Comparison of ENCODE assay signal across 20 cellular contexts in the genomic region with DNA sequence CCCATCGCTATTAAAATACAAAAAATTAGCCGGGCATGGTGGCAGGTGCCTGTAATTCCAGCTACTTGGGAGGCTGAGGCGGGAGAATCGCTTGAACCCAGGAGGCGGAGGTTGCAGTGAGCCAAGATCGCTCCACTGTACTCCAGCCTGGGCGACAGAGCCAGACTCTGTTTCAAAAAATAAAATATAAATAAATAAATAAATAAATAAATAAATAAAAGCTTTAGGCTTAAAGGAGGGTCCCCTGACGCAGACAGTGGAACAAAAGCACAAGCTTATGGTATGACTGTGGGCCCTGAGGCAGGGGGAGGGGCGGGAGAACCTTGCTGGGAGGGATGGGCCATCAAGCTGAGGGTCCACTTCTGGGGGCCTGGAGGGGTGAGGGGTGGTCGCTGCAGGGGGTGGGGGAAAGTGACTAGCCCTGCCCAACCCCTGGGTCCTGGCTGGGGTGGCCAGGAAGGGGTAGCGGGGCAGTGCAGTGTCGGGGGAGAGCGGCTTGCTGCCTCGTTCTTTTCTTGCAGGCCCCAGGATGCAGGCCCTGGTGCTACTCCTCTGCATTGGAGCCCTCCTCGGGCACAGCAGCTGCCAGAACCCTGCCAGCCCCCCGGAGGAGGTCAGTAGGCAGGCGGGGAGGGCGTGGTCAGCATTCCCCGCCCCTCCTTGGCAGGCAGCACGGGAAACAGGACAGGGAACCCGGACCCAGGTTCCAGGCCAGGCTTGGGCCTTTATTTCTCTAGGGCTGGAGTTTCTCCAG. TPM values are rescaled to one million over a fixed set of nuclear protein-coding genes. Genes with fewer than 3 reads are reported as not detected.
A peak's percentile ranks its signal among the peaks of the same experiment; 100 is the strongest.
DNase-seq lines count a peak whose midpoint lies in the region; ATAC-seq, FAIRE-seq and TF ChIP-seq lines count a peak whose summit lies in the region.
"Had no signal": no experiment of that assay in that cellular context is flagged by ENCODE, and none has a peak within 500 bp of the region (broad histone marks: within the 10 kb centered on the region; RNA-seq: fewer than 3 reads in every experiment).

No MANE protein-coding gene starts in this region.

- WGBS in K562 (ENCODE audit: insufficient coverage, low coverage, missing lambda C conversion rate), result 96% methylated on average over 4 of the region's 21 CpGs

- no peak for TF ChIP-seq RAD21 in K562 (CRISPR knock-in tag; conservative IDR thresholded peaks at IDR 0.05 in 1 of 2, IDR thresholded peaks at IDR 0.05 in 1 of 2)

- H3K4me2 ChIP-seq in K562 (ENCODE audit: insufficient read depth, low read length), result no peak overlapping the region

- POLR2A ChIA-PET in K562 (lab: Yijun Ruan, JAX), result interaction anchor here (0.6 to 1.2 kb wide), 3 partner anchors 15 to 112 kb away, joined by 3 to 4 read pairs (median 3); no protein-coding TSS in a partner anchor

- CTCF ChIA-PET in K562 (lab: Yijun Ruan, JAX; ENCODE audit: low intra/inter-chr PET ratio), result no interaction called here

- H4K20me1 ChIP-seq in K562 (replicated peaks; ENCODE audit: control insufficient read depth, insufficient read depth, low read length), result no peaks in the 10 kb centered on the region

- DNase-seq in Daoy (ENCODE audit: low read depth), result peak; percentile 34
- no peak for DNase-seq in K562 (ENCODE audit: extremely low read depth in 1 of 4, low spot score in 3 of 4)
- peak; percentile 58 for DNase-seq in iPS-NIHi11 (ENCODE audit: low spot score)
- DNase-seq in SW 1271 (lab: John Stamatoyannopoulos, UW), result no peak
- no peak for DNase-seq in ureter (ENCODE audit: low spot score)
- DNase-seq: activated CD4-positive, CD25-positive, alpha-beta regulatory T cell; activated T-cell treated with anti-CD3 and anti-CD28 coated beads, Interleukin-2, amount 50 U/mL, for 72 hours; COR-L47; effector memory CD8-positive, alpha-beta T cell; EL; mesendoderm; NCI-H1417; T-helper 9 cell had no signal

- H3K27ac ChIP-seq in K562 (ENCODE audit: extremely low read depth, low read depth, low read length) (no peak overlapping the region), skeletal muscle tissue (ENCODE audit: low read depth, low read length) (peak overlapping the region; percentile 75)
- H3K27ac ChIP-seq: thoracic aorta had no signal

- H3K27me3 ChIP-seq in K562 (ENCODE audit: control insufficient read depth in 2 of 2, insufficient read depth in 2 of 2, low read length in 2 of 2), result no peaks in the 10 kb centered on the region
- no peaks in the 10 kb centered on the region for H3K27me3 ChIP-seq in skeletal muscle tissue (ENCODE audit: control insufficient read depth in 3 of 3, insufficient read depth in 3 of 3, low read length in 3 of 3)

- FAIRE-seq in K562 (lab: Jason Lieb, UNC), result no peak
- FAIRE-seq: GM18507 had no signal

- TF ChIP-seq CTCF in K562 (IDR thresholded peaks at IDR 0.05 in 2 of 3, conservative IDR thresholded peaks at IDR 0.05 in 1 of 3; ENCODE audit: insufficient read depth in 2 of 3, low read depth in 1 of 3, low read length in 3 of 3), result no peak

- BruUV-seq in K562 (replicated peaks; lab: Mats Ljungman, UMichigan), result no TSS peak

- no peaks in the 10 kb centered on the region for H3K9me3 ChIP-seq in K562 (replicated peaks; ENCODE audit: control insufficient read depth, insufficient read depth, low read depth, low read length)
- H3K9me3 ChIP-seq in skeletal muscle tissue (ENCODE audit: control insufficient read depth in 3 of 3, low read length in 3 of 3), result no peaks in the 10 kb centered on the region
- H3K9me3 ChIP-seq: thoracic aorta had no signal

- intact Hi-C loops in K562 (cut with micrococcal nuclease), result no loop called here

- no peak for TF ChIP-seq EP300 in K562 (IDR thresholded peaks at IDR 0.05; ENCODE audit: low read length)

- H3K9ac ChIP-seq in K562 (ENCODE audit: insufficient read depth in 1 of 2, low read depth in 2 of 2, low read length in 2 of 2), result no peak overlapping the region
- peak overlapping the region; percentile 28 to 64 (median 51) for H3K9ac ChIP-seq in skeletal muscle tissue (ENCODE audit: low read depth in 1 of 3, low read length in 3 of 3)

- in situ Hi-C loops in K562 (cut with MboI), result loop anchor here (5.0 kb wide), 1 partner anchor 34 kb away; no protein-coding TSS in a partner anchor

- H3K4me3 ChIP-seq in K562 (no peak overlapping the region), skeletal muscle tissue (ENCODE audit: low read length in 3 of 3) (no peak overlapping the region)
- H3K4me3 ChIP-seq: thoracic aorta had no signal

- peaks cover 5% of the 10 kb centered on the region; the same call in 1 of the 3 replicates for H3K36me3 ChIP-seq in K562 (ENCODE audit: control insufficient read depth, insufficient read depth, low read length)
- peaks cover 18 to 28% (median 19%) of the 10 kb centered on the region in 3 donors for H3K36me3 ChIP-seq in skeletal muscle tissue (ENCODE audit: control insufficient read depth in 3 of 3, insufficient read depth in 3 of 3, low read length in 3 of 3)
- H3K36me3 ChIP-seq: thoracic aorta had no signal

- ATAC-seq in K562, result no peak
- ATAC-seq in HG03469 (IDR thresholded peaks at IDR 0.05; ENCODE audit: unreplicated experiment), result no peak
- no peak for ATAC-seq in GM18868 (IDR thresholded peaks at IDR 0.05; ENCODE audit: unreplicated experiment)
- ATAC-seq: activated T-cell treated with anti-CD3 and anti-CD28 coated beads, Interleukin-2, amount 50 U/mL, for 72 hours; effector memory CD8-positive, alpha-beta T cell; natural killer cell treated with Interleukin-12 subunit alpha and Interleukin-12 subunit beta and Interleukin-15 and Interleukin-18, amount 100 ng/mL, for 72 hours had no signal

- peaks cover 22% of the 10 kb centered on the region for H3K79me2 ChIP-seq in K562 (ENCODE audit: control insufficient read depth, insufficient read depth, low read length)

- TF ChIP-seq POLR2A in K562 (conservative IDR thresholded peaks at IDR 0.05), result no peak

- H2AFZ ChIP-seq in K562 (ENCODE audit: low read depth, low read length), result no peak overlapping the region

- H3K4me1 ChIP-seq in K562 (replicated peaks in 1 of 2; ENCODE audit: control insufficient read depth in 2 of 2, insufficient read depth in 2 of 2, low read length in 2 of 2) (peaks cover 21 to 37% of the 10 kb centered on the region in 2 experiments; a peak in 4 of 5 replicates), skeletal muscle tissue (ENCODE audit: control insufficient read depth in 3 of 3, insufficient read depth in 3 of 3, low read length in 3 of 3) (peaks cover 41 to 64% (median 54%) of the 10 kb centered on the region in 3 donors)

- no peaks in the 10 kb centered on the region for H3K9me1 ChIP-seq in K562 (ENCODE audit: control insufficient read depth, insufficient read depth, low read length)

RNA-seq across cellular contexts. Expression of a gene that starts 4.7 kb away (rescaled TPM):
- total RNA-seq in Daoy (2014; rRNA removed; shearing (Covaris generic)), result 0.69 and 2.6 TPM in 2 replicates
- 49.3 and 78.6 TPM in 2 replicates for total RNA-seq in K562 (2011; cell fraction: chromatin; rRNA removed; ENCODE audit: low replicate concordance)
- 114 and 121 TPM in 2 replicates for total RNA-seq in K562 (2011; cell fraction: nucleolus; rRNA removed)
- total RNA-seq in K562 (2011; cell fraction: nucleoplasm; rRNA removed), result 64.9 and 87.2 TPM in 2 replicates
- 37.7 and 54.7 TPM in 2 replicates for total RNA-seq in K562 (2014; rRNA removed)
- 21.5 and 27.5 TPM in 2 replicates for total RNA-seq in K562 (2014; rRNA removed; fragmentation: Illumina TruSeq; extraction: Trizol)
- 37.0 and 40.4 TPM in 2 replicates for total RNA-seq in K562 (2015; rRNA removed; fragmentation: Illumina TruSeq; extraction: Trizol)
- 34.5 and 44.2 TPM in 2 replicates for total RNA-seq in K562 (2021)
- polyA plus RNA-seq in K562 (2011; rRNA removed), result 66.9 and 85.2 TPM in 2 replicates
- polyA plus RNA-seq in K562 (2011; cell fraction: cytosol; rRNA removed), result 137 and 141 TPM in 2 replicates
- 57.8 and 67.5 TPM in 2 replicates for polyA plus RNA-seq in K562 (2011; cell fraction: nucleus; rRNA removed)
- 34.1 and 98.1 TPM in 2 replicates for polyA plus RNA-seq in K562 (2012)
- polyA plus RNA-seq in K562 (2014; fragmentation: Illumina TruSeq; extraction: Trizol), result 44.8 and 53.4 TPM in 2 replicates
- 1 to 10 TPM; 2.6 to 6.3 TPM for polyA plus RNA-seq in K562 (2014; fragmentation: Nextera tagmentation; extraction: Ambion mirVana)
- 42.4 and 78.9 TPM in 2 replicates for polyA plus RNA-seq in K562 (2014; rRNA removed)
- polyA minus RNA-seq in K562 (2011; rRNA and poly(A)+ RNA removed), result 35.2 and 36.2 TPM in 2 replicates
- 21.5 and 27.6 TPM in 2 replicates for polyA minus RNA-seq in K562 (2011; cell fraction: cytosol; rRNA and poly(A)+ RNA removed)
- 9.0 and 17.2 TPM in 2 replicates for polyA minus RNA-seq in K562 (2011; cell fraction: nucleus; rRNA and poly(A)+ RNA removed)
- 328 TPM for total RNA-seq in skeletal muscle tissue
- total RNA-seq in ureter, result 238 TPM
- total RNA-seq: natural killer cell treated with Interleukin-12 subunit alpha and Interleukin-12 subunit beta and Interleukin-15 and Interleukin-18, amount 100 ng/mL, for 72 hours had no signal

RNA-seq across cellular contexts. Expression of a gene that starts 23.9 kb away (rescaled TPM):
- total RNA-seq in Daoy (2014; rRNA removed; shearing (Covaris generic)), result 0.06 and 0.80 TPM in 2 replicates
- total RNA-seq in K562 (2011; cell fraction: chromatin; rRNA removed; ENCODE audit: low replicate concordance), result 0.25 TPM in 1 of 2 replicates, not detected in the other
- total RNA-seq in K562 (2011; cell fraction: nucleolus; rRNA removed), result not detected in 2 replicates
- total RNA-seq in K562 (2011; cell fraction: nucleoplasm; rRNA removed), result not detected in 2 replicates
- total RNA-seq in K562 (2014; rRNA removed), result not detected in 2 replicates
- not detected in 2 replicates for total RNA-seq in K562 (2014; rRNA removed; fragmentation: Illumina TruSeq; extraction: Trizol)
- total RNA-seq in K562 (2015; rRNA removed; fragmentation: Illumina TruSeq; extraction: Trizol), result not detected in 2 replicates
- total RNA-seq in K562 (2021), result 0.22 TPM in 2 replicates
- 0.04 TPM in 1 of 2 replicates, not detected in the other for polyA plus RNA-seq in K562 (2011; rRNA removed)
- polyA plus RNA-seq in K562 (2011; cell fraction: cytosol; rRNA removed), result 0.03 TPM in 1 of 2 replicates, not detected in the other
- polyA plus RNA-seq in K562 (2011; cell fraction: nucleus; rRNA removed), result 0.07 TPM in 1 of 2 replicates, not detected in the other
- polyA plus RNA-seq in K562 (2012), result 0.03 and 0.06 TPM in 2 replicates
- polyA plus RNA-seq in K562 (2014; fragmentation: Illumina TruSeq; extraction: Trizol), result not detected in 2 replicates
- polyA plus RNA-seq in K562 (2014; fragmentation: Nextera tagmentation; extraction: Ambion mirVana), result not detected
- not detected in 2 replicates for polyA plus RNA-seq in K562 (2014; rRNA removed)
- not detected in 2 replicates for polyA minus RNA-seq in K562 (2011; rRNA and poly(A)+ RNA removed)
- polyA minus RNA-seq in K562 (2011; cell fraction: cytosol; rRNA and poly(A)+ RNA removed), result 0.91 TPM in 1 of 2 replicates, not detected in the other
- polyA minus RNA-seq in K562 (2011; cell fraction: nucleus; rRNA and poly(A)+ RNA removed), result not detected in 2 replicates
- not detected for total RNA-seq in skeletal muscle tissue
- total RNA-seq in ureter, result 7.1 TPM
- total RNA-seq: pulmonary artery endothelial cell had no signal

RNA-seq across cellular contexts. Expression of a gene that starts 42.1 kb away (rescaled TPM):
- total RNA-seq in Daoy (2014; rRNA removed; shearing (Covaris generic)), result 16.5 and 16.7 TPM in 2 replicates
- total RNA-seq in K562 (2011; cell fraction: chromatin; rRNA removed; ENCODE audit: low replicate concordance), result 13.5 and 42.5 TPM in 2 replicates
- 29.2 and 35.2 TPM in 2 replicates for total RNA-seq in K562 (2011; cell fraction: nucleolus; rRNA removed)
- 14.9 and 15.0 TPM in 2 replicates for total RNA-seq in K562 (2011; cell fraction: nucleoplasm; rRNA removed)
- total RNA-seq in K562 (2014; rRNA removed) (11.1 and 12.5 TPM in 2 replicates), K562 (2014; rRNA removed; fragmentation: Illumina TruSeq; extraction: Trizol) (0.89 and 1.7 TPM in 2 replicates), K562 (2015; rRNA removed; fragmentation: Illumina TruSeq; extraction: Trizol) (4.3 and 5.3 TPM in 2 replicates), K562 (2021) (13.0 and 17.1 TPM in 2 replicates), skeletal muscle tissue (10.4 TPM), ureter (29.5 TPM)
- polyA plus RNA-seq in K562 (2011; rRNA removed) (2.7 and 5.1 TPM in 2 replicates), K562 (2014; fragmentation: Illumina TruSeq; extraction: Trizol) (3.3 and 9.0 TPM in 2 replicates), K562 (2014; fragmentation: Nextera tagmentation; extraction: Ambion mirVana) (under 1 TPM; 0.01 to 0.04 TPM), K562 (2014; rRNA removed) (12.2 and 12.9 TPM in 2 replicates)
- polyA plus RNA-seq in K562 (2011; cell fraction: cytosol; rRNA removed), result 5.3 and 9.9 TPM in 2 replicates
- 26.4 and 53.6 TPM in 2 replicates for polyA plus RNA-seq in K562 (2011; cell fraction: nucleus; rRNA removed)
- polyA plus RNA-seq in K562 (2012), result 8.7 and 12.9 TPM in 2 replicates
- polyA minus RNA-seq in K562 (2011; rRNA and poly(A)+ RNA removed), result 1.3 and 3.6 TPM in 2 replicates
- 10.1 and 18.5 TPM in 2 replicates for polyA minus RNA-seq in K562 (2011; cell fraction: cytosol; rRNA and poly(A)+ RNA removed)
- polyA minus RNA-seq in K562 (2011; cell fraction: nucleus; rRNA and poly(A)+ RNA removed), result 9.9 and 15.3 TPM in 2 replicates

RNA-seq across cellular contexts. Expression of a gene that starts 56.4 kb away (rescaled TPM):
- total RNA-seq in Daoy (2014; rRNA removed; shearing (Covaris generic)), result 0.17 and 0.71 TPM in 2 replicates
- total RNA-seq in K562 (2011; cell fraction: chromatin; rRNA removed; ENCODE audit: low replicate concordance), result 1.2 and 1.5 TPM in 2 replicates
- 1.1 and 1.2 TPM in 2 replicates for total RNA-seq in K562 (2011; cell fraction: nucleolus; rRNA removed)
- total RNA-seq in K562 (2011; cell fraction: nucleoplasm; rRNA removed), result 1.2 and 1.5 TPM in 2 replicates
- total RNA-seq in K562 (2014; rRNA removed) (0.45 and 0.54 TPM in 2 replicates), K562 (2014; rRNA removed; fragmentation: Illumina TruSeq; extraction: Trizol) (0.64 and 0.65 TPM in 2 replicates), K562 (2015; rRNA removed; fragmentation: Illumina TruSeq; extraction: Trizol) (0.76 and 0.98 TPM in 2 replicates), K562 (2021) (0.78 and 0.89 TPM in 2 replicates), skeletal muscle tissue (2.1 TPM), ureter (9.2 TPM)
- polyA plus RNA-seq in K562 (2011; rRNA removed) (0.46 and 0.50 TPM in 2 replicates), K562 (2014; fragmentation: Illumina TruSeq; extraction: Trizol) (0.58 and 0.64 TPM in 2 replicates), K562 (2014; fragmentation: Nextera tagmentation; extraction: Ambion mirVana) (under 1 TPM; 0.10 to 0.13 TPM), K562 (2014; rRNA removed) (0.73 and 1.0 TPM in 2 replicates)
- polyA plus RNA-seq in K562 (2011; cell fraction: cytosol; rRNA removed), result 0.49 and 0.53 TPM in 2 replicates
- 0.39 and 0.54 TPM in 2 replicates for polyA plus RNA-seq in K562 (2011; cell fraction: nucleus; rRNA removed)
- 0.89 and 4.5 TPM in 2 replicates for polyA plus RNA-seq in K562 (2012)
- 0.72 and 0.81 TPM in 2 replicates for polyA minus RNA-seq in K562 (2011; rRNA and poly(A)+ RNA removed)
- 0.48 and 0.73 TPM in 2 replicates for polyA minus RNA-seq in K562 (2011; cell fraction: cytosol; rRNA and poly(A)+ RNA removed)
- 0.40 and 0.56 TPM in 2 replicates for polyA minus RNA-seq in K562 (2011; cell fraction: nucleus; rRNA and poly(A)+ RNA removed)

Comparison
In these comparisons a context has a peak if more than half of its experiments do, and no peak if none do; other contexts are left out.
1. DNase-seq: peak in Daoy (single experiment) and iPS-NIHi11 (single experiment); none in K562 (0 of 4), SW 1271 (0 of 2) and ureter (single experiment).
2. H3K9ac ChIP-seq: peak in skeletal muscle tissue (3 of 3); none in K562 (0 of 2).